In genomic region chr5:150461231-150461630, GRCh38 we compare ENCODE assay signal across 10 cellular contexts. TPM values are rescaled to one million over a fixed set of nuclear protein-coding genes. Genes with fewer than 3 reads are reported as not detected.
A peak's percentile ranks its signal among the peaks of the same experiment; 100 is the strongest.
DNase-seq lines count a peak whose midpoint lies in the region; ATAC-seq, FAIRE-seq and TF ChIP-seq lines count a peak whose summit lies in the region.
"Had no signal": no experiment of that assay in that cellular context is flagged by ENCODE, and none has a peak within 500 bp of the region (broad histone marks: within the 10 kb centered on the region; RNA-seq: fewer than 3 reads in every experiment).

No MANE protein-coding gene starts in this region.

- no peak for DNase-seq in A549 (ENCODE audit: low read depth in 1 of 2, low spot score in 1 of 2)
- peak; percentile 85 for DNase-seq in NCI-H524 treated with DMSO at 0.1 percent for 48 hours (lab: John Stamatoyannopoulos, UW)
- no peak for DNase-seq in foreskin fibroblast
- DNase-seq in HTR-8/SVneo (ENCODE audit: insufficient read length, low spot score): no peak
- DNase-seq in chondrocyte (ENCODE audit: low spot score): no peak
- no peak for DNase-seq in D721Med (ENCODE audit: insufficient read length, low spot score)

- H3K4me3 ChIP-seq in A549 (no peak overlapping the region), foreskin fibroblast (ENCODE audit: low read depth in 1 of 2, low read length in 2 of 2) (no peak overlapping the region)
- H3K4me3 ChIP-seq: left lung had no signal

- peak overlapping the region; percentile 61 to 85 for H3K27ac ChIP-seq in A549

- POLR2A ChIA-PET in A549 (lab: Yijun Ruan, JAX): no interaction called here

- no peak for TF ChIP-seq CTCF in A549 (IDR thresholded peaks at IDR 0.05)
- TF ChIP-seq CTCF in foreskin fibroblast (IDR thresholded peaks at IDR 0.05; ENCODE audit: low read depth, low read length): no peak
- TF ChIP-seq CTCF in chondrocyte (IDR thresholded peaks at IDR 0.05): no peak
- TF ChIP-seq CTCF in D721Med (IDR thresholded peaks at IDR 0.05; ENCODE audit: insufficient read depth, missing control alignments): no peak

- no peak for FAIRE-seq in A549 (lab: Jason Lieb, UNC)
- FAIRE-seq in HTR-8/SVneo (lab: Jason Lieb, UNC): no peak
- no peak for FAIRE-seq in D721Med (lab: Jason Lieb, UNC)

- H3K36me3 Mint-ChIP-seq in chondrocyte (ENCODE audit: low read depth): no peaks in the 10 kb centered on the region

- H3K27me3 Mint-ChIP-seq in chondrocyte (ENCODE audit: low read depth): no peaks in the 10 kb centered on the region

- ATAC-seq in A549: no peak
- ATAC-seq in GM19023 (IDR thresholded peaks at IDR 0.05; ENCODE audit: unreplicated experiment): peak; percentile 77
- ATAC-seq in HG03103 (IDR thresholded peaks at IDR 0.05; ENCODE audit: low read depth, unreplicated experiment): peak; percentile 80
- ATAC-seq: activated T-cell treated with anti-CD3 and anti-CD28 coated beads, Interleukin-2, amount 50 U/mL, for 72 hours; left lung had no signal

- peak overlapping the region; percentile 17; the same call in 2 of the 3 replicates for H3K4me2 ChIP-seq in A549

- peaks cover 45% of the 10 kb centered on the region for H3K4me1 ChIP-seq in A549

- no peak overlapping the region for H3K27ac Mint-ChIP-seq in chondrocyte (ENCODE audit: unreplicated experiment)
- H3K27ac Mint-ChIP-seq: activated T-cell treated with anti-CD3 and anti-CD28 coated beads, Interleukin-2, amount 50 U/mL, for 72 hours had no signal

- no peak for TF ChIP-seq POLR2A in A549 (IDR thresholded peaks at IDR 0.05; ENCODE audit: low read length)

- CTCF ChIA-PET in A549 (lab: Yijun Ruan, JAX): interaction anchor here (0.6 to 13.5 kb wide), 9 partner anchors 11 to 386 kb away, joined by 3 to 211 read pairs (median 7); partner anchors contain the start of genes RPS14 and SMIM3

- no peaks in the 10 kb centered on the region for H3K9me3 ChIP-seq in A549
- H3K9me3 ChIP-seq: left lung had no signal

- no peak for TF ChIP-seq RAD21 in A549 (conservative IDR thresholded peaks at IDR 0.05 in 1 of 2, IDR thresholded peaks at IDR 0.05 in 1 of 2)

- TF ChIP-seq EP300 in A549 (IDR thresholded peaks at IDR 0.05): no peak

- peaks cover 34% of the 10 kb centered on the region for H3K4me1 Mint-ChIP-seq in chondrocyte (ENCODE audit: low read depth)

- H3K9me3 Mint-ChIP-seq in chondrocyte (ENCODE audit: low read depth): no peaks in the 10 kb centered on the region
- H3K9me3 Mint-ChIP-seq: activated T-cell treated with anti-CD3 and anti-CD28 coated beads, Interleukin-2, amount 50 U/mL, for 72 hours had no signal

- WGBS in A549 (ENCODE audit: missing lambda C conversion rate): 43% methylated on average over 2 of the region's 2 CpGs

- H3K4me3 Mint-ChIP-seq in chondrocyte (ENCODE audit: unreplicated experiment): no peak overlapping the region

TF ChIP-seq in A549, 52 proteins besides CTCF, POLR2A, EP300 and RAD21:
- no peak for TF ChIP-seq CHD2 (IDR thresholded peaks at IDR 0.05; ENCODE audit: low read length, partially characterized antibody)
- TF ChIP-seq CEBPB (IDR thresholded peaks at IDR 0.05): no peak
- TF ChIP-seq HOXB13 (CRISPR knock-in tag; IDR thresholded peaks at IDR 0.05; ENCODE audit: low read depth): no peak
- TF ChIP-seq JUNB (IDR thresholded peaks at IDR 0.05): no peak
- no peak for TF ChIP-seq BHLHE40 (IDR thresholded peaks at IDR 0.05; ENCODE audit: low read depth, low read length)

RNA-seq across cellular contexts. Expression of gene RPS14, which starts 11.7 kb away (rescaled TPM):
- polyA plus RNA-seq in A549 (2011; rRNA removed) (3,799 and 4,312 TPM in 2 replicates), A549 (2017; fragmentation: RNase III; extraction: RNeasy Plus Mini Kit Qiagen cat#74134 plus additional on column Dnase treatment) (3,127 to 3,794 TPM (median 3,716 TPM) in 3 replicates)
- 5,803 and 7,483 TPM in 2 replicates for polyA plus RNA-seq in A549 (2012; cell fraction: cytosol; rRNA removed)
- 1,682 and 2,988 TPM in 2 replicates for polyA plus RNA-seq in A549 (2012; cell fraction: nucleus; rRNA removed)
- polyA minus RNA-seq in A549 (2011; rRNA and poly(A)+ RNA removed): 949 and 1,168 TPM in 2 replicates
- 1,092 to 1,234 TPM (median 1,121 TPM) in 3 replicates for total RNA-seq in chondrocyte

RNA-seq across cellular contexts. Expression of gene NDST1, which starts 46.7 kb away (rescaled TPM):
- polyA plus RNA-seq in A549 (2011; rRNA removed): 24.4 and 27.7 TPM in 2 replicates
- 28.2 and 45.6 TPM in 2 replicates for polyA plus RNA-seq in A549 (2012; cell fraction: cytosol; rRNA removed)
- polyA plus RNA-seq in A549 (2012; cell fraction: nucleus; rRNA removed): 70.2 and 91.2 TPM in 2 replicates
- polyA plus RNA-seq in A549 (2017; fragmentation: RNase III; extraction: RNeasy Plus Mini Kit Qiagen cat#74134 plus additional on column Dnase treatment): 50.8 to 59.7 TPM (median 55.8 TPM) in 3 replicates
- polyA minus RNA-seq in A549 (2011; rRNA and poly(A)+ RNA removed): 37.2 and 50.7 TPM in 2 replicates
- 223 to 229 TPM (median 228 TPM) in 3 replicates for total RNA-seq in chondrocyte

RNA-seq across cellular contexts. Expression of gene CD74, which starts 48.5 kb away (rescaled TPM):
- polyA plus RNA-seq in A549 (2011; rRNA removed) (not detected in 2 replicates), A549 (2017; fragmentation: RNase III; extraction: RNeasy Plus Mini Kit Qiagen cat#74134 plus additional on column Dnase treatment) (not detected in 3 replicates)
- 0.06 and 0.19 TPM in 2 replicates for polyA plus RNA-seq in A549 (2012; cell fraction: cytosol; rRNA removed)
- polyA plus RNA-seq in A549 (2012; cell fraction: nucleus; rRNA removed): 0.11 TPM in 1 of 2 replicates, not detected in the other
- polyA minus RNA-seq in A549 (2011; rRNA and poly(A)+ RNA removed): not detected in 2 replicates
- total RNA-seq in chondrocyte: not detected in 3 replicates

Comparison
In these comparisons a context has a peak if more than half of its experiments do, and no peak if none do; other contexts are left out.
1. ATAC-seq: peak in GM19023 (single experiment) and HG03103 (single experiment); none in A549 (0 of 2).